Comparison of ENCODE assay signal across 2 cellular contexts in genomic region chr16:85584192-85584757, GRCh38.
TF ChIP-seq lines count a peak whose summit lies in the region.

No MANE protein-coding gene starts in this region.

TF ChIP-seq in IMR-90, 13 proteins besides CTCF, POLR2A, EP300 and RAD21 (continued from another document):
- TF ChIP-seq CEBPB (IDR thresholded peaks at IDR 0.05; ENCODE audit: low read depth, low read length) (no peak), FOS (IDR thresholded peaks at IDR 0.05; ENCODE audit: low read depth, low read length) (no peak), MAZ (IDR thresholded peaks at IDR 0.05; ENCODE audit: borderline replicate concordance, low read depth, low read length) (no peak), NFE2L2 (IDR thresholded peaks at IDR 0.05; ENCODE audit: low read depth, low read length) (no peak), RCOR1 (IDR thresholded peaks at IDR 0.05; ENCODE audit: insufficient replicate concordance, low read length) (no peak), CHD1 (IDR thresholded peaks at IDR 0.05; ENCODE audit: low read depth, low read length) (no peak), SMC3 (IDR thresholded peaks at IDR 0.05; ENCODE audit: low read depth, low read length) (no peak), MAFK (IDR thresholded peaks at IDR 0.05; ENCODE audit: low read depth, low read length) (no peak), MXI1 (IDR thresholded peaks at IDR 0.05; ENCODE audit: borderline replicate concordance, low read depth, low read length) (no peak)
- TF ChIP-seq, protein P1, sequence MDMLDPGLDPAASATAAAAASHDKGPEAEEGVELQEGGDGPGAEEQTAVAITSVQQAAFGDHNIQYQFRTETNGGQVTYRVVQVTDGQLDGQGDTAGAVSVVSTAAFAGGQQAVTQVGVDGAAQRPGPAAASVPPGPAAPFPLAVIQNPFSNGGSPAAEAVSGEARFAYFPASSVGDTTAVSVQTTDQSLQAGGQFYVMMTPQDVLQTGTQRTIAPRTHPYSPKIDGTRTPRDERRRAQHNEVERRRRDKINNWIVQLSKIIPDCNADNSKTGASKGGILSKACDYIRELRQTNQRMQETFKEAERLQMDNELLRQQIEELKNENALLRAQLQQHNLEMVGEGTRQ (IDR thresholded peaks at IDR 0.05; ENCODE audit: low read depth, low read length): no peak
- TF ChIP-seq, protein P2, sequence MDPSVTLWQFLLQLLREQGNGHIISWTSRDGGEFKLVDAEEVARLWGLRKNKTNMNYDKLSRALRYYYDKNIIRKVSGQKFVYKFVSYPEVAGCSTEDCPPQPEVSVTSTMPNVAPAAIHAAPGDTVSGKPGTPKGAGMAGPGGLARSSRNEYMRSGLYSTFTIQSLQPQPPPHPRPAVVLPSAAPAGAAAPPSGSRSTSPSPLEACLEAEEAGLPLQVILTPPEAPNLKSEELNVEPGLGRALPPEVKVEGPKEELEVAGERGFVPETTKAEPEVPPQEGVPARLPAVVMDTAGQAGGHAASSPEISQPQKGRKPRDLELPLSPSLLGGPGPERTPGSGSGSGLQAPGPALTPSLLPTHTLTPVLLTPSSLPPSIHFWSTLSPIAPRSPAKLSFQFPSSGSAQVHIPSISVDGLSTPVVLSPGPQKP (IDR thresholded peaks at IDR 0.05; ENCODE audit: borderline replicate concordance, low read depth, low read length): no peak

TF ChIP-seq in neural cell, 6 proteins besides CTCF, POLR2A, EP300 and RAD21:
- TF ChIP-seq SMC3 (conservative IDR thresholded peaks at IDR 0.05; ENCODE audit: poor library complexity) (no peak), POLR2AphosphoS5 (IDR thresholded peaks at IDR 0.05) (peak; percentile 0)
TF ChIP-seq in neural cell: peak in this region for 1.
